In the genomic region with DNA sequence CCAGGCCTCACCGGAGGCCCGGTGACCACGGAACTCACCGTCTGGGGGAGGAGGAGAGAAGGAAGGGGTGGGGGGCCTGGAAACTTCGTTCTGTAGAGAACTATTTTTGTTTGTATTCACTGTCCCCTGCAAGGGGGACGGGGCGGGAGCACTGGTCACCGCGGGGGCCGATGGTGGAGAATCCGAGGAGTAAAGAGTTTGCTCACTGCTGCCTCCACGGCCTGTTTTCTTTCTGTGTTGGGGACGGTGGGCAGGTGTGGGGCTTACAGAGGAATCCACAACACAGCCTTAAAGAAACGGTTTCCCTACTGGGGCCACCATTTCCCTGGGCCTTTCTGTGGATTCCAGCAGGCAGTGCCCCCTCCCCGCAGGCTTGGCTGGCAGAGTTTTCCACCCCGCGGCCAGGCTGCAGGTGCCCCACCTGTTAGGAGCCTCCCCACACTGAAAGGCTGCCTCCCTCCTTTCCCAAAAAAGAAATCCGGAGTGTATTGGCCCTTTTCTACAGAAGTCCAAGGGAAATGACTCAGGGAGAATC, we compare ENCODE assay signal across 1 cellular context.
TF ChIP-seq lines count a peak whose summit lies in the region.

No MANE protein-coding gene starts in this region.

TF ChIP-seq in SK-N-SH treated with all-trans-retinoic acid at 6 μM for 48 hours, 23 proteins besides CTCF, POLR2A, EP300 and RAD21 (continued from another document):
- TF ChIP-seq ZFP3 (CRISPR knock-in tag; IDR thresholded peaks at IDR 0.05) (no peak), OSR1 (CRISPR knock-in tag; IDR thresholded peaks at IDR 0.05) (no peak), PPARA (CRISPR knock-in tag; IDR thresholded peaks at IDR 0.05; ENCODE audit: borderline replicate concordance) (no peak), CREB5 (CRISPR knock-in tag; IDR thresholded peaks at IDR 0.05; ENCODE audit: low read depth) (no peak), ESRRG (CRISPR knock-in tag; IDR thresholded peaks at IDR 0.05) (no peak), POU6F1 (CRISPR knock-in tag; IDR thresholded peaks at IDR 0.05; ENCODE audit: borderline replicate concordance, low read depth) (no peak), TOX (CRISPR knock-in tag; IDR thresholded peaks at IDR 0.05; ENCODE audit: borderline replicate concordance) (no peak), TCF4 (CRISPR knock-in tag; IDR thresholded peaks at IDR 0.05; ENCODE audit: borderline replicate concordance) (no peak), GLIS3 (CRISPR knock-in tag; IDR thresholded peaks at IDR 0.05) (no peak)
